In the genomic region with DNA sequence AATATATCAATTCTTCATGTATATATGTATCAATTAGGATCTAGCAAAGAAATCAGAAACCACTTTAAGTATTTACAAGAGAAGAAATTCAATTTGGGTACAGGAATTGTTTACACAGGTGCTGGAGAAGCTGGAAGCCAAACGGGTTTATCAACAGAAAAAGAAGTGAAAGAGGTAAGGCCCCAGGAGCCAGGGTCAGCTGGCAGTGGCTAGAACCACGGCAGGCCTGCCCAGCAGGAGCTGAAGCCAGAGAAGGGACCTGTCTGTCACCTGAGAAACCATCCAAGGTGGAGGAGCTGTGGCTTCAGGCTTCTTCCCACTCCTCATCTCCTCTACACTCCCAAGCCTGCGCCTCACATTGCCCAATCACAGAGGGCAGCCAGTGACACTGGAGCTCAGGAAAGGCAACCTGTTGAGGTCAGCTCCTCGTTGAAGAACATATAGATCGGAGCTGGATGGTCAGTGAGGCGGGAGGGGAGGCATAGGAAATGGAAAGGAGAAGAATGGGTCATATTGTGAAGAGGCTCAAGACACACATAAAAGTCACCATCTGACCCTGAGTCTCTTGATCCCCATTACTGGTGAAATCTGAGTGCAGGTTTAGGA, we compare ENCODE assay signal across 2 cellular contexts.
TF ChIP-seq lines count a peak whose summit lies in the region.

No MANE protein-coding gene starts in this region.

TF ChIP-seq in H1, 55 proteins besides CTCF, POLR2A, EP300 and RAD21:
- no peak for TF ChIP-seq CTBP2 (IDR thresholded peaks at IDR 0.05; ENCODE audit: borderline replicate concordance, insufficient read depth, insufficient read length, low read length)
- TF ChIP-seq TAF1 (IDR thresholded peaks at IDR 0.05; ENCODE audit: low read depth, low read length), result no peak
- TF ChIP-seq ASH2L (IDR thresholded peaks at IDR 0.05; ENCODE audit: low read length), result no peak
- TF ChIP-seq EGR1 (IDR thresholded peaks at IDR 0.05; ENCODE audit: borderline replicate concordance, low read depth, low read length), result no peak

TF ChIP-seq in HEK293T, 16 proteins besides CTCF, POLR2A, EP300 and RAD21:
- TF ChIP-seq BHLHE40 (IDR thresholded peaks at IDR 0.05; ENCODE audit: borderline replicate concordance) (no peak), SP1 (IDR thresholded peaks at IDR 0.05) (no peak), ARNT (IDR thresholded peaks at IDR 0.05) (no peak), ZNF384 (IDR thresholded peaks at IDR 0.05) (no peak), TARDBP (IDR thresholded peaks at IDR 0.05) (no peak), FOXA1 (IDR thresholded peaks at IDR 0.05) (no peak), LEF1 (IDR thresholded peaks at IDR 0.05; ENCODE audit: borderline replicate concordance) (no peak), ELF4 (IDR thresholded peaks at IDR 0.05) (no peak), CTBP1 (IDR thresholded peaks at IDR 0.05; ENCODE audit: borderline replicate concordance) (no peak), NFRKB (IDR thresholded peaks at IDR 0.05) (no peak), L3MBTL2 (conservative IDR thresholded peaks at IDR 0.05) (no peak), FOXM1 (IDR thresholded peaks at IDR 0.05; ENCODE audit: borderline replicate concordance) (no peak), SUZ12 (IDR thresholded peaks at IDR 0.05) (no peak), HDGF (IDR thresholded peaks at IDR 0.05; ENCODE audit: borderline replicate concordance) (no peak), FOXK2 (IDR thresholded peaks at IDR 0.05) (no peak)
- TF ChIP-seq, protein P1, sequence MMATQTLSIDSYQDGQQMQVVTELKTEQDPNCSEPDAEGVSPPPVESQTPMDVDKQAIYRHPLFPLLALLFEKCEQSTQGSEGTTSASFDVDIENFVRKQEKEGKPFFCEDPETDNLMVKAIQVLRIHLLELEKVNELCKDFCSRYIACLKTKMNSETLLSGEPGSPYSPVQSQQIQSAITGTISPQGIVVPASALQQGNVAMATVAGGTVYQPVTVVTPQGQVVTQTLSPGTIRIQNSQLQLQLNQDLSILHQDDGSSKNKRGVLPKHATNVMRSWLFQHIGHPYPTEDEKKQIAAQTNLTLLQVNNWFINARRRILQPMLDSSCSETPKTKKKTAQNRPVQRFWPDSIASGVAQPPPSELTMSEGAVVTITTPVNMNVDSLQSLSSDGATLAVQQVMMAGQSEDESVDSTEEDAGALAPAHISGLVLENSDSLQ (IDR thresholded peaks at IDR 0.05), result no peak
